12 cellular contexts compared by ENCODE assay signal in genomic region chr3:72666444-72666755, GRCh38.
"Had no signal": no experiment of that assay in that cellular context is flagged by ENCODE, and none has a peak within 500 bp of the region (broad histone marks: within the 10 kb centered on the region; RNA-seq: fewer than 3 reads in every experiment).

No MANE protein-coding gene starts in this region.

- H3K36me3 ChIP-seq: heart left ventricle, neutrophil, spleen, tibial artery, upper lobe of right lung, vagina had no signal

- DNase-seq: dorsolateral prefrontal cortex, hippocampal formation, psoas muscle, retina, tibial artery, upper lobe of right lung had no signal

- H3K4me1 ChIP-seq: psoas muscle, spleen, upper lobe of right lung had no signal

- H3K27ac ChIP-seq: heart left ventricle, neutrophil, psoas muscle, spleen, tibial artery, upper lobe of right lung, vagina had no signal

- H3K4me3 ChIP-seq: dorsolateral prefrontal cortex, heart left ventricle, psoas muscle, spleen, tibial artery, upper lobe of right lung, vagina had no signal

- H3K27me3 ChIP-seq: heart left ventricle, neutrophil, upper lobe of right lung, vagina had no signal

- H3K9me3 ChIP-seq: heart left ventricle, neutrophil, psoas muscle, spleen, tibial artery, upper lobe of right lung, vagina had no signal

- FAIRE-seq: endometrium, frontal cortex had no signal
